Comparison of ENCODE assay signal across 8 cellular contexts in the genomic region with DNA sequence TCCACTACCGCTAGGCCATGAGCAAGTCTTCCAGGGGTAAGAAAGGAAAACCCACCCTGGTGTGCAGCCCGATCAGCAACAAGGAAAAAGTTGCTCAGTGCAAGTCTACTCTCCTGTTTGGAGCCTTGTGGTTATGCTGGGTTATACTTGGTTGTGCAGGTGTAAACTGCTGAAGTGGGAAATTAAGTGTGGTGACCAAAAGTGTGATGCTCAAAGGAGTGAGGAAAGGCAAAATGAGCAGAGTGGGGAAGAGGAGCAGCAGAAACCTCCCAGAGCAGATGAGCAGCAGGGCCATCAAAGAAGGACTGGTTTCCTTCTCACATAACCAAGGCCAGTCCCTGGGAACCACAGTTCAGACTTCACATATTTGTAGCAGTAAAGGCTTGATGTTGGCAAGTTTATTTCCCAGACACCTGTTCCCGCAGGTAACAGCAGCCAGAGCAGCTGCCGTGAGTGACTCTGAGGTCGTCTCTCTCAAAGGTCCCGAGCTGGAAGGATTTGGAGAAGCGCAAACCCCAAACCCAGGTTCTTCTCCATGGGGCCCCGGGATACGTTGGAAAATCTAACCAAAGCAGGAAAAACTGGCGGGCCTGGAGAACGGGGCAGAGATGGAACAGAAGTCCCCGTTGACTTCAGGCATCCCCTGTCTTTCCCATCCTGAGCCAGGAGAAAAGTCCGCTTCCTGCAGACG. TPM values are rescaled to one million over a fixed set of nuclear protein-coding genes. Genes with fewer than 3 reads are reported as not detected.
DNase-seq lines count a peak whose midpoint lies in the region; ATAC-seq and TF ChIP-seq lines count a peak whose summit lies in the region.

No MANE protein-coding gene starts in this region.

- H3K36me3 ChIP-seq in stomach: no peaks in the 10 kb centered on the region

- H3K4me1 ChIP-seq in stomach: peaks cover 9 to 33% (median 26%) of the 10 kb centered on the region in 4 donors

- H3K27ac Mint-ChIP-seq in activated CD4-positive, alpha-beta T cell treated with anti-CD3 and anti-CD28 coated beads, Interleukin-2, amount 10 ng/mL, durations not matched to agents 24 days and 14 days: no peak overlapping the region
- no peak overlapping the region for H3K27ac Mint-ChIP-seq in activated T-helper 1 cell treated with anti-CD3 and anti-CD28 coated beads, Interleukin-12 subunit alpha, Interleukin-12 subunit beta, Interleukin-2, Interleukin-4 antibody, amounts not matched to agents 30 ng/mL and 10 ng/mL and 1 ng/mL, durations not matched to agents 14 hours and 24 hours and 36 hours

- no peak for ATAC-seq in HG02763 (IDR thresholded peaks at IDR 0.05; ENCODE audit: unreplicated experiment)

- H3K9me3 ChIP-seq in iPS-18c (ENCODE audit: control insufficient read depth, insufficient read depth, low read length) (peaks cover 2% of the 10 kb centered on the region), stomach (no peaks in the 10 kb centered on the region)

- no peak for DNase-seq in activated CD4-positive, alpha-beta T cell treated with anti-CD3 and anti-CD28 coated beads, Interleukin-2, amount 10 ng/mL, durations not matched to agents 24 days and 14 days
- DNase-seq in activated CD4-positive, alpha-beta T cell treated with anti-CD3 and anti-CD28 coated beads, Interleukin-2, amount 50 U/mL, for 4 hours: no peak
- no peak for DNase-seq in activated T-helper 1 cell treated with anti-CD3 and anti-CD28 coated beads, Interleukin-12 subunit alpha, Interleukin-12 subunit beta, Interleukin-2, Interleukin-4 antibody, amounts not matched to agents 30 ng/mL and 10 ng/mL and 1 ng/mL, durations not matched to agents 14 hours and 24 hours and 36 hours (ENCODE audit: low spot score)
- DNase-seq in stomach (no peak), UCSD-AML1 (lab: John Stamatoyannopoulos, UW; ENCODE audit: unreplicated experiment) (no peak), NCI-H1417 treated with DMSO at 0.1 percent for 48 hours (lab: John Stamatoyannopoulos, UW) (no peak)

- no peaks in the 10 kb centered on the region for H3K36me3 Mint-ChIP-seq in activated CD4-positive, alpha-beta T cell treated with anti-CD3 and anti-CD28 coated beads, Interleukin-2, amount 10 ng/mL, durations not matched to agents 24 days and 14 days (ENCODE audit: low read depth)
- peaks cover 1% of the 10 kb centered on the region for H3K36me3 Mint-ChIP-seq in activated T-helper 1 cell treated with anti-CD3 and anti-CD28 coated beads, Interleukin-12 subunit alpha, Interleukin-12 subunit beta, Interleukin-2, Interleukin-4 antibody, amounts not matched to agents 30 ng/mL and 10 ng/mL and 1 ng/mL, durations not matched to agents 14 hours and 24 hours and 36 hours (ENCODE audit: low read depth)

- TF ChIP-seq CTCF in stomach (IDR thresholded peaks at IDR 0.05): no peak

- peak overlapping the region; percentile 84; the same call in 1 of the 2 replicates for H3K4me3 ChIP-seq in iPS-18c (ENCODE audit: insufficient read depth, low read depth, low read length)
- peak overlapping the region; percentile 77 to 90 (median 86) for H3K4me3 ChIP-seq in stomach

- peak overlapping the region in 3 of 5 donors; percentile 38 to 73 (median 65) for H3K27ac ChIP-seq in stomach

- peak overlapping the region; percentile 56 for H3K4me3 Mint-ChIP-seq in activated CD4-positive, alpha-beta T cell treated with anti-CD3 and anti-CD28 coated beads, Interleukin-2, amount 10 ng/mL, durations not matched to agents 24 days and 14 days
- peak overlapping the region; percentile 70 for H3K4me3 Mint-ChIP-seq in activated T-helper 1 cell treated with anti-CD3 and anti-CD28 coated beads, Interleukin-12 subunit alpha, Interleukin-12 subunit beta, Interleukin-2, Interleukin-4 antibody, amounts not matched to agents 30 ng/mL and 10 ng/mL and 1 ng/mL, durations not matched to agents 14 hours and 24 hours and 36 hours

- TF ChIP-seq EP300 in stomach (IDR thresholded peaks at IDR 0.05): no peak

- H3K4me1 Mint-ChIP-seq in activated CD4-positive, alpha-beta T cell treated with anti-CD3 and anti-CD28 coated beads, Interleukin-2, amount 10 ng/mL, durations not matched to agents 24 days and 14 days: peaks cover 4% of the 10 kb centered on the region
- peaks cover 4% of the 10 kb centered on the region for H3K4me1 Mint-ChIP-seq in activated T-helper 1 cell treated with anti-CD3 and anti-CD28 coated beads, Interleukin-12 subunit alpha, Interleukin-12 subunit beta, Interleukin-2, Interleukin-4 antibody, amounts not matched to agents 30 ng/mL and 10 ng/mL and 1 ng/mL, durations not matched to agents 14 hours and 24 hours and 36 hours (ENCODE audit: low read depth)

- intact Hi-C loops in activated CD4-positive, alpha-beta T cell treated with anti-CD3 and anti-CD28 coated beads, Interleukin-2, amount 10 ng/mL, durations not matched to agents 24 days and 14 days (cut with micrococcal nuclease): no loop called here
- intact Hi-C loops in activated T-helper 1 cell treated with anti-CD3 and anti-CD28 coated beads, Interleukin-12 subunit alpha, Interleukin-12 subunit beta, Interleukin-2, Interleukin-4 antibody, amounts not matched to agents 30 ng/mL and 10 ng/mL and 1 ng/mL, durations not matched to agents 14 hours and 24 hours and 36 hours (cut with micrococcal nuclease): no loop called here
- intact Hi-C loops in stomach (cut with DNase I; ENCODE audit: low total_unique reads): no loop called here

- no peak for TF ChIP-seq POLR2A in stomach (IDR thresholded peaks at IDR 0.05)

- peaks cover 59% of the 10 kb centered on the region for H3K27me3 Mint-ChIP-seq in activated CD4-positive, alpha-beta T cell treated with anti-CD3 and anti-CD28 coated beads, Interleukin-2, amount 10 ng/mL, durations not matched to agents 24 days and 14 days
- peaks cover 58% of the 10 kb centered on the region for H3K27me3 Mint-ChIP-seq in activated T-helper 1 cell treated with anti-CD3 and anti-CD28 coated beads, Interleukin-12 subunit alpha, Interleukin-12 subunit beta, Interleukin-2, Interleukin-4 antibody, amounts not matched to agents 30 ng/mL and 10 ng/mL and 1 ng/mL, durations not matched to agents 14 hours and 24 hours and 36 hours (ENCODE audit: insufficient read depth)

- 22 to 29% (median 26%) methylated on average over 14 of the region's 14 CpGs for WGBS in stomach, 5 donors

- no peaks in the 10 kb centered on the region for H3K9me3 Mint-ChIP-seq in activated CD4-positive, alpha-beta T cell treated with anti-CD3 and anti-CD28 coated beads, Interleukin-2, amount 10 ng/mL, durations not matched to agents 24 days and 14 days
- H3K9me3 Mint-ChIP-seq in activated T-helper 1 cell treated with anti-CD3 and anti-CD28 coated beads, Interleukin-12 subunit alpha, Interleukin-12 subunit beta, Interleukin-2, Interleukin-4 antibody, amounts not matched to agents 30 ng/mL and 10 ng/mL and 1 ng/mL, durations not matched to agents 14 hours and 24 hours and 36 hours: no peaks in the 10 kb centered on the region

- peaks cover 0 to 30% (median 15%) of the 10 kb centered on the region in 3 donors for H3K27me3 ChIP-seq in stomach

RNA-seq across cellular contexts. Expression of a gene that starts 0.6 kb away (rescaled TPM):
- total RNA-seq in activated CD4-positive, alpha-beta T cell treated with anti-CD3 and anti-CD28 coated beads, Interleukin-2, amount 10 ng/mL, durations not matched to agents 24 days and 14 days: 0.28 and 0.37 TPM in 2 replicates
- total RNA-seq in activated T-helper 1 cell treated with anti-CD3 and anti-CD28 coated beads, Interleukin-12 subunit alpha, Interleukin-12 subunit beta, Interleukin-2, Interleukin-4 antibody, amounts not matched to agents 30 ng/mL and 10 ng/mL and 1 ng/mL, durations not matched to agents 14 hours and 24 hours and 36 hours: 0.44 and 0.56 TPM in 2 replicates
- total RNA-seq in stomach: 10 to 100 TPM in 2 of 5 donors, 1 to 10 TPM in 3; 1.2 to 18.5 (median 5.7) TPM
- 1 to 10 TPM; 1.1 to 8.2 (median 3.2) TPM for polyA plus RNA-seq in stomach

RNA-seq across cellular contexts. Expression of a gene that starts 37.0 kb away (rescaled TPM):
- total RNA-seq in activated CD4-positive, alpha-beta T cell treated with anti-CD3 and anti-CD28 coated beads, Interleukin-2, amount 10 ng/mL, durations not matched to agents 24 days and 14 days: 10.7 and 11.1 TPM in 2 replicates
- total RNA-seq in activated T-helper 1 cell treated with anti-CD3 and anti-CD28 coated beads, Interleukin-12 subunit alpha, Interleukin-12 subunit beta, Interleukin-2, Interleukin-4 antibody, amounts not matched to agents 30 ng/mL and 10 ng/mL and 1 ng/mL, durations not matched to agents 14 hours and 24 hours and 36 hours: 14.1 and 15.5 TPM in 2 replicates
- total RNA-seq in stomach: 10 to 100 TPM; 60.3 to 87.0 (median 66.5) TPM
- polyA plus RNA-seq in stomach: 10 to 100 TPM in 2 of 3 donors, 1 to 10 TPM in 1; 4.6 to 19.9 (median 10.2) TPM

RNA-seq across cellular contexts. Expression of a gene that starts 43.3 kb away (rescaled TPM):
- 5.4 and 6.2 TPM in 2 replicates for total RNA-seq in activated CD4-positive, alpha-beta T cell treated with anti-CD3 and anti-CD28 coated beads, Interleukin-2, amount 10 ng/mL, durations not matched to agents 24 days and 14 days
- total RNA-seq in activated T-helper 1 cell treated with anti-CD3 and anti-CD28 coated beads, Interleukin-12 subunit alpha, Interleukin-12 subunit beta, Interleukin-2, Interleukin-4 antibody, amounts not matched to agents 30 ng/mL and 10 ng/mL and 1 ng/mL, durations not matched to agents 14 hours and 24 hours and 36 hours: 9.5 and 9.8 TPM in 2 replicates
- total RNA-seq in stomach: 10 to 100 TPM in 1 of 5 donors, 1 to 10 TPM in 4; 1.8 to 20.9 (median 8.4) TPM
- 10 to 100 TPM in 1 of 3 donors, 1 to 10 TPM in 2; 5.4 to 17.4 (median 9.5) TPM for polyA plus RNA-seq in stomach
